Comparison of ENCODE assay signal across 10 cellular contexts in genomic region chrX:70453024-70453618, GRCh38. TPM values are rescaled to one million over a fixed set of nuclear protein-coding genes. Genes with fewer than 3 reads are reported as not detected.
DNase-seq lines count a peak whose midpoint lies in the region; ATAC-seq and TF ChIP-seq lines count a peak whose summit lies in the region.
"Had no signal": no experiment of that assay in that cellular context is flagged by ENCODE, and none has a peak within 500 bp of the region (broad histone marks: within the 10 kb centered on the region; RNA-seq: fewer than 3 reads in every experiment).

No MANE protein-coding gene starts in this region.

- H3K4me1 Mint-ChIP-seq in brain = peaks cover 42% of the 10 kb centered on the region
- peaks cover 12 to 45% (median 32%) of the 10 kb centered on the region in 7 donors for H3K4me1 Mint-ChIP-seq in naive thymus-derived CD4-positive, alpha-beta T cell

- H3K4me3 Mint-ChIP-seq in brain = peak overlapping the region; percentile 78 to 89 (median 84)
- peak overlapping the region; percentile 36 to 94 (median 84) for H3K4me3 Mint-ChIP-seq in naive thymus-derived CD4-positive, alpha-beta T cell

- H3K36me3 Mint-ChIP-seq in brain = peaks cover 6% of the 10 kb centered on the region
- H3K36me3 Mint-ChIP-seq in naive thymus-derived CD4-positive, alpha-beta T cell = peaks cover 0 to 5% (median 0%) of the 10 kb centered on the region in 5 donors

- POLR2A ChIA-PET in naive thymus-derived CD4-positive, alpha-beta T cell (lab: Charles Lee) = no interaction called here

- H3K27ac ChIP-seq in naive thymus-derived CD4-positive, alpha-beta T cell (ENCODE audit: low read depth, low read length) = no peak overlapping the region

- DNase-seq in AG09309 (ENCODE audit: low read depth) = no peak
- DNase-seq in HT-29 (ENCODE audit: low spot score) = peak; percentile 14
- DNase-seq in naive thymus-derived CD4-positive, alpha-beta T cell = no peak
- DNase-seq in NCI-H345 (lab: John Stamatoyannopoulos, UW) = no peak
- no peak for DNase-seq in NCI-H1436 (lab: John Stamatoyannopoulos, UW)
- DNase-seq: adrenal gland had no signal

- ATAC-seq in naive thymus-derived CD4-positive, alpha-beta T cell = no peak
- ATAC-seq in GM19351 (IDR thresholded peaks at IDR 0.05; ENCODE audit: unreplicated experiment) = no peak
- no peak for ATAC-seq in HG02938 (IDR thresholded peaks at IDR 0.05; ENCODE audit: unreplicated experiment)

- H3K4me3 ChIP-seq in AG09309 (ENCODE audit: control insufficient read depth, low read depth, low read length) = peak overlapping the region; percentile 57
- peak overlapping the region; percentile 50 for H3K4me3 ChIP-seq in naive thymus-derived CD4-positive, alpha-beta T cell (ENCODE audit: low read length)

- CTCF ChIA-PET in naive thymus-derived CD4-positive, alpha-beta T cell (lab: Charles Lee) = interaction anchor here (0.6 kb wide), 1 partner anchor 265 kb away, joined by 3 read pairs; no protein-coding TSS in a partner anchor

- H3K9me3 Mint-ChIP-seq in brain = peaks cover 0 to 16% (median 0%) of the 10 kb centered on the region in 5 experiments
- H3K9me3 Mint-ChIP-seq in naive thymus-derived CD4-positive, alpha-beta T cell = no peaks in the 10 kb centered on the region

- peaks cover 8% of the 10 kb centered on the region for H3K27me3 Mint-ChIP-seq in brain
- no peaks in the 10 kb centered on the region for H3K27me3 Mint-ChIP-seq in naive thymus-derived CD4-positive, alpha-beta T cell

- TF ChIP-seq CTCF in AG09309 (IDR thresholded peaks at IDR 0.05; ENCODE audit: control insufficient read depth, insufficient read depth, low read depth, low read length, missing control alignments) (no peak), brain (conservative IDR thresholded peaks at IDR 0.05) (no peak)

- intact Hi-C loops in naive thymus-derived CD4-positive, alpha-beta T cell (cut with micrococcal nuclease) = loop anchor here (2.0 to 10.0 kb wide), 9 partner anchors 18 to 1628 kb away; partner anchors contain the start of genes EFNB1 (in 1 of the 2), NONO (in 1 of the 2), SNX12 (in 1 of the 2) and TAF1 (in 1 of the 2)

- H3K36me3 ChIP-seq in naive thymus-derived CD4-positive, alpha-beta T cell (ENCODE audit: control insufficient read depth in 2 of 3, insufficient read depth in 3 of 3, low read length in 3 of 3) = no peaks in the 10 kb centered on the region
- H3K36me3 ChIP-seq: adrenal gland had no signal

- H3K27ac Mint-ChIP-seq in brain = peak overlapping the region in 4 of 5 experiments; percentile 24 to 78 (median 52)
- peak overlapping the region in 8 of 9 donors; percentile 17 to 79 (median 59) for H3K27ac Mint-ChIP-seq in naive thymus-derived CD4-positive, alpha-beta T cell

- peaks cover 8 to 11% of the 10 kb centered on the region in 2 donors for H3K4me1 ChIP-seq in naive thymus-derived CD4-positive, alpha-beta T cell (ENCODE audit: control insufficient read depth in 2 of 2, insufficient read depth in 2 of 2, low read length in 2 of 2)
- H3K4me1 ChIP-seq: adrenal gland had no signal

- H3K9me3 ChIP-seq in naive thymus-derived CD4-positive, alpha-beta T cell (ENCODE audit: control insufficient read depth in 2 of 3, low read length in 3 of 3) = no peaks in the 10 kb centered on the region
- H3K9me3 ChIP-seq: adrenal gland had no signal

- H3K27me3 ChIP-seq in naive thymus-derived CD4-positive, alpha-beta T cell (ENCODE audit: control insufficient read depth in 2 of 2, insufficient read depth in 2 of 2, low read length in 2 of 2) = no peaks in the 10 kb centered on the region

RNA-seq across cellular contexts. Expression of gene DLG3, which starts 8.5 kb away (rescaled TPM):
- total RNA-seq in HT-29 (2014; rRNA removed; shearing (Covaris generic)) = 40.8 and 55.6 TPM in 2 replicates
- polyA plus RNA-seq in brain (ENCODE audit: insufficient read depth, low read depth, low replicate concordance) = 37.9 TPM
- total RNA-seq in naive thymus-derived CD4-positive, alpha-beta T cell = 10 to 100 TPM in 1 of 5 experiments, 1 to 10 TPM in 4; 4.1 to 24.5 (median 5.5) TPM
- polyA plus RNA-seq in naive thymus-derived CD4-positive, alpha-beta T cell = 1 to 10 TPM; 3.8 to 4.2 TPM

RNA-seq across cellular contexts. Expression of gene GDPD2, which starts 30.0 kb away (rescaled TPM):
- not detected in 2 replicates for total RNA-seq in HT-29 (2014; rRNA removed; shearing (Covaris generic))
- polyA plus RNA-seq in brain (ENCODE audit: insufficient read depth, low read depth, low replicate concordance) = 2.1 TPM
- total RNA-seq in naive thymus-derived CD4-positive, alpha-beta T cell = under 1 TPM in 1 of 5 experiments, not detected in 4; 0.29 TPM
- not detected for polyA plus RNA-seq in naive thymus-derived CD4-positive, alpha-beta T cell
- total RNA-seq: adrenal gland, myocyte had no signal
